ENCODE assay signal across 1 cellular context in the genomic region with DNA sequence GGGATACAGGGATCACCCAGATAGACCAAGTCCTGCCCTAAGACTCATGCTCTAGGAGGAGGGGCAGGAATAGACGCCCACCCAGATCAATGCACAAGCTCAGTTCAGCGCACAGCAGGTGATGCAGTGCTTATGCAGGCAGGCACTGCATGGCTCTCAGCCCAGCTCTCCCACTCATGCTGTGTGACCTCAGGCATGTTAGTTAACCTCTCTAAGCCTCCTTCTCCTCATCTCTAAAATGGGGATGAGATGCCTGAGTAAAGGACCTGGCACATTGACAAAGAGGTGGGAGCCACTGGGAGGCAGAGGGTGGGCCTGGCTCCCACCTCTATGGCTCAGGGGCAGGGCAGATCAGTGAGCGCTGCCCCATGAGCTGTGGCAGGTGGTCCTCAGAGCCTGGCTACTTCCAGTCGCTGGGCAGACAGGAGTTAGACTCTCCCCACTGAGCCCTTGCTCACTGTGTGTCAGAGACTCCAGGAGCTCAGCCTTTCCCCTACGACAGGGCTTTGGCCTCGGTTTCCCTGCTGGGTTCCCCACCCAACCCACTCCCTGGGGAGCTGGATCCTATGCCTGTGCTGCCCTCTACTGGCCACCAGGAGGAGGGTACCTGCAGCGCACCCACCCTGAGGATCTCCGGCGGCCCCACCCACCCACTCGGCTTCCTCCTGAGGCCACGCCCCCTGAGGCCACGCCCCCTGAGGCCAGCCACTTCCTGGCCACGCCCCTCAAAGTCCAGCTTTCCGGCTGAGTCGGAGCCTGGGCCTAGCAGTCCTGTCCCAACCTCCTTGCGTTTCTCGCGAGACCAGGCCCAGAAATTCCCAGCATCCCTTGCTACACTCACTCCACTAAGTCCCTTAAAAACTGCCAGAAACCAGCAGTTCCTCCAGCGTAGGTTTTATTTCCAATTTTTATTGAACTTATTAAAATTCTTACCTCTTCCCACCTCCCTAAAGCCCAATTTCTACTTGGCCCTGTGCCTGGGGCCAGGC.
TF ChIP-seq lines count a peak whose summit lies in the region.

No MANE protein-coding gene starts in this region.

TF ChIP-seq in K562, 482 proteins besides CTCF, POLR2A, EP300 and RAD21 (continued from another document and continues in another):
- TF ChIP-seq EGR1 (conservative IDR thresholded peaks at IDR 0.05) (peak; percentile 39), ARHGAP35 (IDR thresholded peaks at IDR 0.05; ENCODE audit: partially characterized antibody) (peak; percentile 90), ZNF589 (CRISPR knock-in tag; IDR thresholded peaks at IDR 0.05; ENCODE audit: low read depth) (0 out of 2 replicates have a peak, but pooled peaks have one; percentile 33), ZBTB7A (IDR thresholded peaks at IDR 0.05; ENCODE audit: borderline replicate concordance, control insufficient read depth, low read depth, low read length) (peak; percentile 78), CREM (IDR thresholded peaks at IDR 0.05; ENCODE audit: low read depth) (0 out of 2 replicates have a peak, but pooled peaks have one; percentile 12), CHD2 (IDR thresholded peaks at IDR 0.05; ENCODE audit: low read depth, low read length) (peak; percentile 98), ADNP (tag; IDR thresholded peaks at IDR 0.05) (no peak), RBFOX2 (IDR thresholded peaks at IDR 0.05; ENCODE audit: low read depth, low read length) (peak; percentile 36; the same call in 1 of the 2 replicates), ZNF384 (IDR thresholded peaks at IDR 0.05; ENCODE audit: low read depth, low read length) (no peak), MAZ (CRISPR knock-in tag; conservative IDR thresholded peaks at IDR 0.05 in 1 of 2, IDR thresholded peaks at IDR 0.05 in 1 of 2) (0 out of 4 replicates have a peak, but pooled peaks of 1 of the 2 experiments have one; percentile 49), RBM25 (IDR thresholded peaks at IDR 0.05; ENCODE audit: low read depth, low read length, severe bottlenecking) (peak; percentile 23), ZFP1 (CRISPR knock-in tag; IDR thresholded peaks at IDR 0.05) (no peak), TCF7L2 (IDR thresholded peaks at IDR 0.05; ENCODE audit: low read depth, low read length) (peak; percentile 53), ARNT (IDR thresholded peaks at IDR 0.05) (0 out of 4 replicates have a peak, but pooled peaks of 1 of the 2 experiments have one; percentile 23), POLR2G (IDR thresholded peaks at IDR 0.05; ENCODE audit: low read depth, low read length) (0 out of 2 replicates have a peak, but pooled peaks have one; percentile 33), XRCC5 (IDR thresholded peaks at IDR 0.05; ENCODE audit: low read depth, low read length) (peak; percentile 28; the same call in 1 of the 2 replicates), EHMT2 (IDR thresholded peaks at IDR 0.05) (peak; percentile 84; the same call in 1 of the 2 replicates), NR1H2 (CRISPR knock-in tag; IDR thresholded peaks at IDR 0.05) (no peak), CBX1 (IDR thresholded peaks at IDR 0.05; ENCODE audit: low read depth) (peak; percentile 83; the same call in 1 of the 2 replicates), ZFX (CRISPR knock-in tag; IDR thresholded peaks at IDR 0.05) (peak; percentile 66), SP1 (CRISPR knock-in tag; IDR thresholded peaks at IDR 0.05) (peak; percentile 23; the same call in 1 of the 2 replicates), CBX3 (IDR thresholded peaks at IDR 0.05; ENCODE audit: borderline replicate concordance in 1 of 2, low read length in 2 of 2) (peak in 1 of 2 experiments; percentile 36; a peak in 1 of 3 replicates), BRD9 (IDR thresholded peaks at IDR 0.05; ENCODE audit: low read depth, partially characterized antibody) (no peak), JUND (IDR thresholded peaks at IDR 0.05; ENCODE audit: borderline replicate concordance, low read depth, low read length) (peak; percentile 4; the same call in 1 of the 2 replicates), JUND (tag; IDR thresholded peaks at IDR 0.05; ENCODE audit: borderline replicate concordance, low read depth, low read length) (no peak), SOX6 (IDR thresholded peaks at IDR 0.05) (no peak), SMC3 (conservative IDR thresholded peaks at IDR 0.05; ENCODE audit: insufficient read depth, low read depth, low read length) (peak; percentile 58), RHOXF2B (CRISPR knock-in tag; conservative IDR thresholded peaks at IDR 0.05) (no peak), ERF (CRISPR knock-in tag; IDR thresholded peaks at IDR 0.05) (no peak), ZNF143 (CRISPR knock-in tag; IDR thresholded peaks at IDR 0.05) (peak; percentile 71), SPI1 (IDR thresholded peaks at IDR 0.05; ENCODE audit: borderline replicate concordance, low read depth, low read length) (peak; percentile 48; the same call in 1 of the 2 replicates)
- TF ChIP-seq, protein P1, sequence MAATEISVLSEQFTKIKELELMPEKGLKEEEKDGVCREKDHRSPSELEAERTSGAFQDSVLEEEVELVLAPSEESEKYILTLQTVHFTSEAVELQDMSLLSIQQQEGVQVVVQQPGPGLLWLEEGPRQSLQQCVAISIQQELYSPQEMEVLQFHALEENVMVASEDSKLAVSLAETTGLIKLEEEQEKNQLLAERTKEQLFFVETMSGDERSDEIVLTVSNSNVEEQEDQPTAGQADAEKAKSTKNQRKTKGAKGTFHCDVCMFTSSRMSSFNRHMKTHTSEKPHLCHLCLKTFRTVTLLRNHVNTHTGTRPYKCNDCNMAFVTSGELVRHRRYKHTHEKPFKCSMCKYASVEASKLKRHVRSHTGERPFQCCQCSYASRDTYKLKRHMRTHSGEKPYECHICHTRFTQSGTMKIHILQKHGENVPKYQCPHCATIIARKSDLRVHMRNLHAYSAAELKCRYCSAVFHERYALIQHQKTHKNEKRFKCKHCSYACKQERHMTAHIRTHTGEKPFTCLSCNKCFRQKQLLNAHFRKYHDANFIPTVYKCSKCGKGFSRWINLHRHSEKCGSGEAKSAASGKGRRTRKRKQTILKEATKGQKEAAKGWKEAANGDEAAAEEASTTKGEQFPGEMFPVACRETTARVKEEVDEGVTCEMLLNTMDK (IDR thresholded peaks at IDR 0.05; ENCODE audit: borderline replicate concordance, insufficient read depth, low read depth, low read length, poor library complexity, severe bottlenecking) = peak; percentile 22
- TF ChIP-seq, protein P2, sequence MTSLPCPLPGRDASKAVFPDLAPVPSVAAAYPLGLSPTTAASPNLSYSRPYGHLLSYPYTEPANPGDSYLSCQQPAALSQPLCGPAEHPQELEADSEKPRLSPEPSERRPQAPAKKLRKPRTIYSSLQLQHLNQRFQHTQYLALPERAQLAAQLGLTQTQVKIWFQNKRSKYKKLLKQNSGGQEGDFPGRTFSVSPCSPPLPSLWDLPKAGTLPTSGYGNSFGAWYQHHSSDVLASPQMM (CRISPR knock-in tag; IDR thresholded peaks at IDR 0.05) = no peak
- TF ChIP-seq, protein P3, sequence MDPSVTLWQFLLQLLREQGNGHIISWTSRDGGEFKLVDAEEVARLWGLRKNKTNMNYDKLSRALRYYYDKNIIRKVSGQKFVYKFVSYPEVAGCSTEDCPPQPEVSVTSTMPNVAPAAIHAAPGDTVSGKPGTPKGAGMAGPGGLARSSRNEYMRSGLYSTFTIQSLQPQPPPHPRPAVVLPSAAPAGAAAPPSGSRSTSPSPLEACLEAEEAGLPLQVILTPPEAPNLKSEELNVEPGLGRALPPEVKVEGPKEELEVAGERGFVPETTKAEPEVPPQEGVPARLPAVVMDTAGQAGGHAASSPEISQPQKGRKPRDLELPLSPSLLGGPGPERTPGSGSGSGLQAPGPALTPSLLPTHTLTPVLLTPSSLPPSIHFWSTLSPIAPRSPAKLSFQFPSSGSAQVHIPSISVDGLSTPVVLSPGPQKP (CRISPR knock-in tag; IDR thresholded peaks at IDR 0.05) = no peak
- TF ChIP-seq, protein P4, sequence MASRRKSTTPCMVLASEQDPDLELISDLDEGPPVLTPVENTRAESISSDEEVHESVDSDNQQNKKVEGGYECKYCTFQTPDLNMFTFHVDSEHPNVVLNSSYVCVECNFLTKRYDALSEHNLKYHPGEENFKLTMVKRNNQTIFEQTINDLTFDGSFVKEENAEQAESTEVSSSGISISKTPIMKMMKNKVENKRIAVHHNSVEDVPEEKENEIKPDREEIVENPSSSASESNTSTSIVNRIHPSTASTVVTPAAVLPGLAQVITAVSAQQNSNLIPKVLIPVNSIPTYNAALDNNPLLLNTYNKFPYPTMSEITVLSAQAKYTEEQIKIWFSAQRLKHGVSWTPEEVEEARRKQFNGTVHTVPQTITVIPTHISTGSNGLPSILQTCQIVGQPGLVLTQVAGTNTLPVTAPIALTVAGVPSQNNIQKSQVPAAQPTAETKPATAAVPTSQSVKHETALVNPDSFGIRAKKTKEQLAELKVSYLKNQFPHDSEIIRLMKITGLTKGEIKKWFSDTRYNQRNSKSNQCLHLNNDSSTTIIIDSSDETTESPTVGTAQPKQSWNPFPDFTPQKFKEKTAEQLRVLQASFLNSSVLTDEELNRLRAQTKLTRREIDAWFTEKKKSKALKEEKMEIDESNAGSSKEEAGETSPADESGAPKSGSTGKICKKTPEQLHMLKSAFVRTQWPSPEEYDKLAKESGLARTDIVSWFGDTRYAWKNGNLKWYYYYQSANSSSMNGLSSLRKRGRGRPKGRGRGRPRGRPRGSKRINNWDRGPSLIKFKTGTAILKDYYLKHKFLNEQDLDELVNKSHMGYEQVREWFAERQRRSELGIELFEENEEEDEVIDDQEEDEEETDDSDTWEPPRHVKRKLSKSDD (conservative IDR thresholded peaks at IDR 0.05; ENCODE audit: low read length) = 0 out of 2 replicates have a peak, but pooled peaks have one; percentile 58
- TF ChIP-seq, protein P5, sequence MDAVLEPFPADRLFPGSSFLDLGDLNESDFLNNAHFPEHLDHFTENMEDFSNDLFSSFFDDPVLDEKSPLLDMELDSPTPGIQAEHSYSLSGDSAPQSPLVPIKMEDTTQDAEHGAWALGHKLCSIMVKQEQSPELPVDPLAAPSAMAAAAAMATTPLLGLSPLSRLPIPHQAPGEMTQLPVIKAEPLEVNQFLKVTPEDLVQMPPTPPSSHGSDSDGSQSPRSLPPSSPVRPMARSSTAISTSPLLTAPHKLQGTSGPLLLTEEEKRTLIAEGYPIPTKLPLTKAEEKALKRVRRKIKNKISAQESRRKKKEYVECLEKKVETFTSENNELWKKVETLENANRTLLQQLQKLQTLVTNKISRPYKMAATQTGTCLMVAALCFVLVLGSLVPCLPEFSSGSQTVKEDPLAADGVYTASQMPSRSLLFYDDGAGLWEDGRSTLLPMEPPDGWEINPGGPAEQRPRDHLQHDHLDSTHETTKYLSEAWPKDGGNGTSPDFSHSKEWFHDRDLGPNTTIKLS (IDR thresholded peaks at IDR 0.05; ENCODE audit: borderline replicate concordance, low read depth) = peak; percentile 58; the same call in 1 of the 2 replicates
- TF ChIP-seq, protein P6, sequence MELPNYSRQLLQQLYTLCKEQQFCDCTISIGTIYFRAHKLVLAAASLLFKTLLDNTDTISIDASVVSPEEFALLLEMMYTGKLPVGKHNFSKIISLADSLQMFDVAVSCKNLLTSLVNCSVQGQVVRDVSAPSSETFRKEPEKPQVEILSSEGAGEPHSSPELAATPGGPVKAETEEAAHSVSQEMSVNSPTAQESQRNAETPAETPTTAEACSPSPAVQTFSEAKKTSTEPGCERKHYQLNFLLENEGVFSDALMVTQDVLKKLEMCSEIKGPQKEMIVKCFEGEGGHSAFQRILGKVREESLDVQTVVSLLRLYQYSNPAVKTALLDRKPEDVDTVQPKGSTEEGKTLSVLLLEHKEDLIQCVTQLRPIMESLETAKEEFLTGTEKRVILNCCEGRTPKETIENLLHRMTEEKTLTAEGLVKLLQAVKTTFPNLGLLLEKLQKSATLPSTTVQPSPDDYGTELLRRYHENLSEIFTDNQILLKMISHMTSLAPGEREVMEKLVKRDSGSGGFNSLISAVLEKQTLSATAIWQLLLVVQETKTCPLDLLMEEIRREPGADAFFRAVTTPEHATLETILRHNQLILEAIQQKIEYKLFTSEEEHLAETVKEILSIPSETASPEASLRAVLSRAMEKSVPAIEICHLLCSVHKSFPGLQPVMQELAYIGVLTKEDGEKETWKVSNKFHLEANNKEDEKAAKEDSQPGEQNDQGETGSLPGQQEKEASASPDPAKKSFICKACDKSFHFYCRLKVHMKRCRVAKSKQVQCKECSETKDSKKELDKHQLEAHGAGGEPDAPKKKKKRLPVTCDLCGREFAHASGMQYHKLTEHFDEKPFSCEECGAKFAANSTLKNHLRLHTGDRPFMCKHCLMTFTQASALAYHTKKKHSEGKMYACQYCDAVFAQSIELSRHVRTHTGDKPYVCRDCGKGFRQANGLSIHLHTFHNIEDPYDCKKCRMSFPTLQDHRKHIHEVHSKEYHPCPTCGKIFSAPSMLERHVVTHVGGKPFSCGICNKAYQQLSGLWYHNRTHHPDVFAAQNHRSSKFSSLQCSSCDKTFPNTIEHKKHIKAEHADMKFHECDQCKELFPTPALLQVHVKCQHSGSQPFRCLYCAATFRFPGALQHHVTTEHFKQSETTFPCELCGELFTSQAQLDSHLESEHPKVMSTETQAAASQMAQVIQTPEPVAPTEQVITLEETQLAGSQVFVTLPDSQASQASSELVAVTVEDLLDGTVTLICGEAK (IDR thresholded peaks at IDR 0.05) = peak; percentile 66
- TF ChIP-seq, protein P6 (CRISPR knock-in tag; IDR thresholded peaks at IDR 0.05) = no peak
- TF ChIP-seq, protein P7, sequence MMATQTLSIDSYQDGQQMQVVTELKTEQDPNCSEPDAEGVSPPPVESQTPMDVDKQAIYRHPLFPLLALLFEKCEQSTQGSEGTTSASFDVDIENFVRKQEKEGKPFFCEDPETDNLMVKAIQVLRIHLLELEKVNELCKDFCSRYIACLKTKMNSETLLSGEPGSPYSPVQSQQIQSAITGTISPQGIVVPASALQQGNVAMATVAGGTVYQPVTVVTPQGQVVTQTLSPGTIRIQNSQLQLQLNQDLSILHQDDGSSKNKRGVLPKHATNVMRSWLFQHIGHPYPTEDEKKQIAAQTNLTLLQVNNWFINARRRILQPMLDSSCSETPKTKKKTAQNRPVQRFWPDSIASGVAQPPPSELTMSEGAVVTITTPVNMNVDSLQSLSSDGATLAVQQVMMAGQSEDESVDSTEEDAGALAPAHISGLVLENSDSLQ (IDR thresholded peaks at IDR 0.05) = peak; percentile 68
